ENCODE assay signal across 20 cellular contexts in the genomic region with DNA sequence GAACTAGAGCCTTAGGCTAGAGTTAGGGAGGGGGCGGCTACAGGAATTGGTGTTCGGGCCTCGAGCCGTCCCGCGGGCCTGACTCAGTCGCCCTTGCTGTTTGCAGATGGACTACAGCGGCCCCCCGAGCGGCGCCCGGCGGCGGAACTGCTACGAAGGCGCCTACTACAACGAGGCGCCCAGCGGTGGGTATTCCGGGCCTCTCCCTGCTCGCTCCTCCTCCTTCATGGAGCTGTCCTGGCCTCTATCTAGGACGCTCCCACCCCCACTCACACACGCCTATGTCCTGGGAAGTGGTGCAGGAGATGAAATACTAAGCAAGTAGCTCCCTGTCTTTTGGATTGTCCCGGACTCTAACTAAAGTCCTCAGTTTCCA. TPM values are rescaled to one million over a fixed set of nuclear protein-coding genes. Genes with fewer than 3 reads are reported as not detected.
DNase-seq lines count a peak whose midpoint lies in the region; ATAC-seq and TF ChIP-seq lines count a peak whose summit lies in the region.
"Had no signal": no experiment of that assay in that cellular context is flagged by ENCODE, and none has a peak within 500 bp of the region (broad histone marks: within the 10 kb centered on the region; RNA-seq: fewer than 3 reads in every experiment).

No MANE protein-coding gene starts in this region.

- CTCF ChIA-PET in MCF 10A (lab: Yijun Ruan, JAX) = interaction anchor here (1.9 to 2.9 kb wide), 2 partner anchors 10 to 258 kb away, joined by 7 to 19 read pairs; no protein-coding TSS in a partner anchor

- H2AFZ ChIP-seq in neural cell (ENCODE audit: low read depth, low read length) = no peak overlapping the region

- H3K9me2 ChIP-seq in neural cell (ENCODE audit: insufficient read depth, low read length) = no peaks in the 10 kb centered on the region

- H3K27me3 ChIP-seq in BLaER1 treated with 17β-estradiol and CSF1 and Interleukin-3, amounts not matched to agents 10 nM and 100 nM = peaks cover 35 to 67% (median 59%) of the 10 kb centered on the region in 11 experiments
- H3K27me3 ChIP-seq in neural cell (ENCODE audit: insufficient read depth, low read depth, low read length) = peaks cover 88% of the 10 kb centered on the region

- H3K9me3 Mint-ChIP-seq in brain (peaks cover 0 to 2% (median 0%) of the 10 kb centered on the region in 5 experiments), MCF 10A (ENCODE audit: unreplicated experiment) (no peaks in the 10 kb centered on the region)
- no peaks in the 10 kb centered on the region for H3K9me3 Mint-ChIP-seq in stimulated activated memory B cell treated with anti-CD40 and anti-IgM and Interleukin-4, amounts not matched to agents 10 μg/mL and 1 μg/mL and 100 μg/mL, for 72 hours
- H3K9me3 Mint-ChIP-seq: activated CD4-positive, alpha-beta T cell treated with anti-CD3 and anti-CD28 coated beads, Interleukin-2, amount 10 ng/mL, durations not matched to agents 24 days and 14 days; activated T-cell treated with anti-CD3 and anti-CD28 coated beads, Interleukin-2, amount 50 U/mL, for 4 hours; CD8-positive, alpha-beta memory T cell had no signal

- TF ChIP-seq EP300 in neural cell (conservative IDR thresholded peaks at IDR 0.05; ENCODE audit: poor library complexity, severe bottlenecking) = no peak

- no peaks in the 10 kb centered on the region for H3K36me3 ChIP-seq in BLaER1 treated with 17β-estradiol and CSF1 and Interleukin-3, amounts not matched to agents 10 nM and 100 nM
- H3K36me3 ChIP-seq in ES-I3 (ENCODE audit: insufficient read depth, low read length) (no peaks in the 10 kb centered on the region), neural cell (ENCODE audit: insufficient read depth, low read length) (no peaks in the 10 kb centered on the region)
- H3K36me3 ChIP-seq: esophagus squamous epithelium, lower lobe of right lung, stomach had no signal

- H3K4me1 ChIP-seq in BLaER1 treated with 17β-estradiol and CSF1 and Interleukin-3, amounts not matched to agents 10 nM and 100 nM = peaks cover 0 to 15% (median 0%) of the 10 kb centered on the region in 10 experiments; a peak in 4 of 20 replicates
- no peaks in the 10 kb centered on the region for H3K4me1 ChIP-seq in ES-I3 (ENCODE audit: insufficient read depth, low read length)
- H3K4me1 ChIP-seq: lower lobe of right lung had no signal

- no TSS peak for BruUV-seq in MCF 10A (replicated peaks; lab: Mats Ljungman, UMichigan)

- H4K20me1 ChIP-seq in BLaER1 treated with 17β-estradiol and CSF1 and Interleukin-3, amounts not matched to agents 10 nM and 100 nM = peaks cover 0 to 14% (median 0%) of the 10 kb centered on the region in 11 experiments; a peak in 3 of 22 replicates
- no peaks in the 10 kb centered on the region for H4K20me1 ChIP-seq in neural cell (ENCODE audit: insufficient read depth)

- POLR2A ChIA-PET in MCF 10A (lab: Yijun Ruan, JAX) = no interaction called here

- H3K4me3 Mint-ChIP-seq in brain (peak overlapping the region; percentile 52 to 80 (median 78)), MCF 10A (ENCODE audit: unreplicated experiment) (no peak overlapping the region)
- H3K4me3 Mint-ChIP-seq in stimulated activated memory B cell treated with anti-CD40 and anti-IgM and Interleukin-4, amounts not matched to agents 10 μg/mL and 1 μg/mL and 100 μg/mL, for 72 hours = no peak overlapping the region
- H3K4me3 Mint-ChIP-seq: activated CD4-positive, alpha-beta T cell treated with anti-CD3 and anti-CD28 coated beads, Interleukin-2, amount 10 ng/mL, durations not matched to agents 24 days and 14 days; activated T-cell treated with anti-CD3 and anti-CD28 coated beads, Interleukin-2, amount 50 U/mL, for 4 hours; CD8-positive, alpha-beta memory T cell had no signal

- H3K27ac Mint-ChIP-seq in brain (peak overlapping the region in 1 of 5 experiments; percentile 26), MCF 10A (ENCODE audit: low read depth, unreplicated experiment) (no peak overlapping the region)
- H3K27ac Mint-ChIP-seq in stimulated activated memory B cell treated with anti-CD40 and anti-IgM and Interleukin-4, amounts not matched to agents 10 μg/mL and 1 μg/mL and 100 μg/mL, for 72 hours = no peak overlapping the region
- H3K27ac Mint-ChIP-seq: activated CD4-positive, alpha-beta T cell treated with anti-CD3 and anti-CD28 coated beads, Interleukin-2, amount 10 ng/mL, durations not matched to agents 24 days and 14 days; CD8-positive, alpha-beta memory T cell had no signal

- TF ChIP-seq RAD21 in neural cell (conservative IDR thresholded peaks at IDR 0.05) = no peak

- H3K4me1 Mint-ChIP-seq in brain (peaks cover 16% of the 10 kb centered on the region), MCF 10A (ENCODE audit: insufficient read depth, unreplicated experiment) (no peaks in the 10 kb centered on the region)
- H3K4me1 Mint-ChIP-seq in stimulated activated memory B cell treated with anti-CD40 and anti-IgM and Interleukin-4, amounts not matched to agents 10 μg/mL and 1 μg/mL and 100 μg/mL, for 72 hours = no peaks in the 10 kb centered on the region
- H3K4me1 Mint-ChIP-seq: activated CD4-positive, alpha-beta T cell treated with anti-CD3 and anti-CD28 coated beads, Interleukin-2, amount 10 ng/mL, durations not matched to agents 24 days and 14 days; CD8-positive, alpha-beta memory T cell had no signal

- H3K79me2 ChIP-seq in neural cell (replicated peaks; ENCODE audit: insufficient read depth, low read length) = no peaks in the 10 kb centered on the region

- peak overlapping the region in 8 of 10 experiments; percentile 1 to 38 (median 22); a peak in 10 of 20 replicates for H3K4me3 ChIP-seq in BLaER1 treated with 17β-estradiol and CSF1 and Interleukin-3, amounts not matched to agents 10 nM and 100 nM
- peak overlapping the region; percentile 25 for H3K4me3 ChIP-seq in neural cell (ENCODE audit: low read length)
- H3K4me3 ChIP-seq: esophagus squamous epithelium, lower lobe of right lung, stomach had no signal

- peak overlapping the region; percentile 5 to 74 (median 43); a peak in 19 of 22 replicates for H3K4me2 ChIP-seq in BLaER1 treated with 17β-estradiol and CSF1 and Interleukin-3, amounts not matched to agents 10 nM and 100 nM
- H3K4me2 ChIP-seq in neural cell (ENCODE audit: low read length) = no peak overlapping the region

- H3K36me3 Mint-ChIP-seq in brain (no peaks in the 10 kb centered on the region), MCF 10A (ENCODE audit: insufficient read depth, unreplicated experiment) (no peaks in the 10 kb centered on the region)
- H3K36me3 Mint-ChIP-seq in stimulated activated memory B cell treated with anti-CD40 and anti-IgM and Interleukin-4, amounts not matched to agents 10 μg/mL and 1 μg/mL and 100 μg/mL, for 72 hours = no peaks in the 10 kb centered on the region
- H3K36me3 Mint-ChIP-seq: CD8-positive, alpha-beta memory T cell had no signal

- TF ChIP-seq CTCF in brain (conservative IDR thresholded peaks at IDR 0.05) = no peak
- no peak for TF ChIP-seq CTCF in neural cell (IDR thresholded peaks at IDR 0.05; ENCODE audit: poor library complexity, severe bottlenecking)
- no peak for TF ChIP-seq CTCF in MCF 10A (IDR thresholded peaks at IDR 0.05; ENCODE audit: unreplicated experiment)

- no peak for DNase-seq in stimulated activated naive CD4-positive, alpha-beta T cell treated with Interleukin-2 at 50 U/mL for 16 hours (lab: John Stamatoyannopoulos, UW)
- no peak for DNase-seq in MCF 10A (ENCODE audit: unreplicated experiment)
- DNase-seq: activated CD4-positive, alpha-beta T cell treated with anti-CD3 and anti-CD28 coated beads, Interleukin-2, amount 10 ng/mL, durations not matched to agents 24 days and 14 days; activated T-cell treated with anti-CD3 and anti-CD28 coated beads, Interleukin-2, amount 50 U/mL, for 4 hours; cortex of kidney; esophagus squamous epithelium; GOT3; lower lobe of right lung; MM.1S; small intestine; stomach had no signal

- no peak for ATAC-seq in HG02852 (IDR thresholded peaks at IDR 0.05; ENCODE audit: unreplicated experiment)
- ATAC-seq in stimulated activated memory B cell treated with anti-CD40 and anti-IgM and Interleukin-4, amounts not matched to agents 10 μg/mL and 1 μg/mL and 100 μg/mL, for 72 hours = no peak
- ATAC-seq: lower lobe of right lung had no signal

- no peaks in the 10 kb centered on the region for H3F3A ChIP-seq in neural cell (ENCODE audit: insufficient read depth, low read length, poor library complexity, severe bottlenecking)

- H3K9me3 ChIP-seq in BLaER1 treated with 17β-estradiol and CSF1 and Interleukin-3, amounts not matched to agents 10 nM and 100 nM (replicated peaks in 1 of 11) = peaks cover 0 to 22% (median 12%) of the 10 kb centered on the region in 11 experiments; a peak in 15 of 22 replicates
- H3K9me3 ChIP-seq in ES-I3 (ENCODE audit: control insufficient read depth, insufficient read depth, low read length) (no peaks in the 10 kb centered on the region), neural cell (ENCODE audit: low read length) (no peaks in the 10 kb centered on the region)
- H3K9me3 ChIP-seq: esophagus squamous epithelium, lower lobe of right lung, stomach had no signal

- intact Hi-C loops in MCF 10A (cut with micrococcal nuclease) = no loop called here

- H3K27me3 Mint-ChIP-seq in brain (no peaks in the 10 kb centered on the region), MCF 10A (ENCODE audit: insufficient read depth, unreplicated experiment) (peaks cover 27% of the 10 kb centered on the region)
- peaks cover 27% of the 10 kb centered on the region for H3K27me3 Mint-ChIP-seq in stimulated activated memory B cell treated with anti-CD40 and anti-IgM and Interleukin-4, amounts not matched to agents 10 μg/mL and 1 μg/mL and 100 μg/mL, for 72 hours

- no peak overlapping the region for H3K9ac ChIP-seq in BLaER1 treated with 17β-estradiol and CSF1 and Interleukin-3, amounts not matched to agents 10 nM and 100 nM
- H3K9ac ChIP-seq in ES-I3 (ENCODE audit: low read depth, low read length) (peak overlapping the region; percentile 40; the same call in 1 of the 2 replicates), neural cell (ENCODE audit: low read length) (no peak overlapping the region)

- H3K27ac ChIP-seq in BLaER1 treated with 17β-estradiol and CSF1 and Interleukin-3, amounts not matched to agents 10 nM and 100 nM = no peak overlapping the region
- H3K27ac ChIP-seq in neural cell (ENCODE audit: low read length) = no peak overlapping the region
- H3K27ac ChIP-seq: esophagus squamous epithelium, lower lobe of right lung, stomach had no signal

TF ChIP-seq in neural cell, 6 proteins besides CTCF, POLR2A, EP300 and RAD21 (continues in another document):
- no peak for TF ChIP-seq SMC3 (conservative IDR thresholded peaks at IDR 0.05; ENCODE audit: poor library complexity)

RNA-seq across cellular contexts. Expression of a gene that starts 1.4 kb away (rescaled TPM):
- polyA plus RNA-seq in brain (ENCODE audit: insufficient read depth, low read depth, low replicate concordance) = not detected
- not detected in 2 replicates for polyA plus RNA-seq in neural cell
- not detected in 2 replicates for polyA minus RNA-seq in neural cell
- total RNA-seq in MCF 10A (2022) = not detected in 2 replicates
- total RNA-seq: activated CD4-positive, alpha-beta T cell treated with anti-CD3 and anti-CD28 coated beads, Interleukin-2, amount 10 ng/mL, durations not matched to agents 24 days and 14 days; activated T-cell treated with anti-CD3 and anti-CD28 coated beads, Interleukin-2, amount 50 U/mL, for 4 hours; CD8-positive, alpha-beta memory T cell; esophagus squamous epithelium; lower lobe of right lung; stomach; T-helper 2 cell treated with Interferon-gamma antibody and Interleukin-4, amounts not matched to agents 100 ng/mL and 5 ng/mL, for 36 hours had no signal
- polyA plus RNA-seq: CD8-positive, alpha-beta memory T cell; small intestine; stomach had no signal

RNA-seq across cellular contexts. Expression of a gene that starts 13.8 kb away (rescaled TPM):
- polyA plus RNA-seq in brain (ENCODE audit: insufficient read depth, low read depth, low replicate concordance) (18.9 TPM), neural cell (8.9 and 12.5 TPM in 2 replicates)
- 20.7 and 24.7 TPM in 2 replicates for polyA minus RNA-seq in neural cell
- not detected in 2 replicates for total RNA-seq in MCF 10A (2022)
- total RNA-seq: activated CD4-positive, alpha-beta T cell treated with anti-CD3 and anti-CD28 coated beads, Interleukin-2, amount 10 ng/mL, durations not matched to agents 24 days and 14 days; activated T-cell treated with anti-CD3 and anti-CD28 coated beads, Interleukin-2, amount 50 U/mL, for 4 hours; CD8-positive, alpha-beta memory T cell; esophagus squamous epithelium; lower lobe of right lung; RPMI7951; T-helper 2 cell treated with Interferon-gamma antibody and Interleukin-4, amounts not matched to agents 100 ng/mL and 5 ng/mL, for 36 hours had no signal
- polyA plus RNA-seq: CD8-positive, alpha-beta memory T cell had no signal

Comparison
In these comparisons a context has a peak if more than half of its experiments do, and no peak if none do; other contexts are left out.
1. H3K4me3 Mint-ChIP-seq: peak in brain (5 of 5); none in stimulated activated memory B cell treated with anti-CD40 and anti-IgM and Interleukin-4, amounts not matched to agents 10 μg/mL and 1 μg/mL and 100 μg/mL, for 72 hours (single experiment) and MCF 10A (single experiment).